In the genomic region with DNA sequence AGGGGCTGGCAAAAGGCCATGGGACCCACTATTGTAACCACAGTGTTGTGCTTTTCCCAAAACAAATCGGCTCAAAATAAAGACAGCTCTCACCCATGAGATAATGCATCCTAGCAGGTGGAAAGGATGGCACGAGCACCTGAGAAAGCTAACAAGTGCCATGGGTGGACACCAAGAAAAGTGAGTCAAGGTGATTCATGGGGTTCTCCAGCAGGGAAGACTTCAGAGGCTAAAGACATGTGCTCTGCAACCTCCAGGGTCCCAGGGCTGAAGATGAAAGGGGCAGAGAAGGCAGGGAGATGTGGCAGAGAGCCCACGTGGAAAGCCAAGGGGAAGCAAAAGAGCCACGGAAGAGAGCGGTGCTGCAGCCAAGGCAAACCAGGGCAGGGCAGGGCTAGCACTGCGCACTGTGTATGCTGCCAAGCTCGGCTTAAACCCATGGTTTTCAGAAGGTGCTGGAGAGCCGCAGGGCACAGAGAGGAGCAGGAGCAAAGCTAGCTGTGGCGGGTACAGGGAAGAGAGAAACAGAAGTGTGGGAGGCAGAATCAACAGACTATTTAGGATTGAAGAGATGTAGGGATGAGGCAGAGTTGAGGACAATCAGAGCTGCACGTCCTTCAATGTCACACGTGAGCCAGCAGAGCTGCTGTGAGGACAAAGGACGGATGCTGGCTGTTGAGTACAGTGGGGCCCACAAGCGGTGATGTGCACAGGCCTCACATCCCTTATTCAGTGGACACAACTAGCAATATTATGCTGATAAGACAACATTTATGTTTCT, we compare ENCODE assay signal across 15 cellular contexts. TPM values are rescaled to one million over a fixed set of nuclear protein-coding genes. Genes with fewer than 3 reads are reported as not detected.
DNase-seq lines count a peak whose midpoint lies in the region; ATAC-seq and TF ChIP-seq lines count a peak whose summit lies in the region.
"Had no signal": no experiment of that assay in that cellular context is flagged by ENCODE, and none has a peak within 500 bp of the region (broad histone marks: within the 10 kb centered on the region; RNA-seq: fewer than 3 reads in every experiment).

No MANE protein-coding gene starts in this region.

- H3K27me3 ChIP-seq in lung (ENCODE audit: control insufficient read depth, insufficient read depth) = no peaks in the 10 kb centered on the region
- no peaks in the 10 kb centered on the region for H3K27me3 ChIP-seq in naive thymus-derived CD4-positive, alpha-beta T cell (ENCODE audit: control insufficient read depth in 2 of 2, insufficient read depth in 2 of 2, low read length in 2 of 2)
- H3K27me3 ChIP-seq: BLaER1 had no signal

- no peaks in the 10 kb centered on the region for H3K27me3 Mint-ChIP-seq in stimulated activated memory B cell treated with anti-CD40 and anti-IgM and Interleukin-4, amounts not matched to agents 10 μg/mL and 1 μg/mL and 100 μg/mL, for 72 hours
- no peaks in the 10 kb centered on the region for H3K27me3 Mint-ChIP-seq in naive thymus-derived CD8-positive, alpha-beta T cell
- no peaks in the 10 kb centered on the region for H3K27me3 Mint-ChIP-seq in naive thymus-derived CD4-positive, alpha-beta T cell

- 84 to 86% methylated on average over 13 of the region's 13 CpGs for WGBS in lung, 2 donors

- CTCF ChIA-PET in naive thymus-derived CD4-positive, alpha-beta T cell (lab: Charles Lee) = interaction anchor here (0.6 to 1.1 kb wide), 3 partner anchors 9 to 170 kb away, joined by 3 to 4 read pairs (median 3); no protein-coding TSS in a partner anchor

- H3K27ac ChIP-seq in coronary artery (peak overlapping the region; percentile 62 to 69), lung (ENCODE audit: low read depth in 1 of 2, low read length in 1 of 2) (peak overlapping the region in 1 of 2 donors; percentile 9)
- no peak overlapping the region for H3K27ac ChIP-seq in naive thymus-derived CD4-positive, alpha-beta T cell (ENCODE audit: low read depth, low read length)
- H3K27ac ChIP-seq: BLaER1 had no signal

- H3K9me3 ChIP-seq in lung (ENCODE audit: control insufficient read depth in 2 of 2, insufficient read depth in 1 of 2, low read length in 1 of 2) = no peaks in the 10 kb centered on the region
- H3K9me3 ChIP-seq in naive thymus-derived CD4-positive, alpha-beta T cell (ENCODE audit: control insufficient read depth in 2 of 3, low read length in 3 of 3) = no peaks in the 10 kb centered on the region
- H3K9me3 ChIP-seq: BLaER1 had no signal

- DNase-seq in NCI-H446 (lab: John Stamatoyannopoulos, UW) (peak; percentile 5 to 56), coronary artery (ENCODE audit: low spot score) (no peak), lung (ENCODE audit: low spot score) (no peak)
- DNase-seq in naive thymus-derived CD8-positive, alpha-beta T cell = no peak
- no peak for DNase-seq in naive thymus-derived CD4-positive, alpha-beta T cell
- DNase-seq: activated CD4-positive, alpha-beta T cell treated with anti-CD3 and anti-CD28 coated beads for 48 hours; NCI-H1417 treated with DMSO at 0.1 percent for 48 hours; NCI-H526 treated with DMSO at 0.1 percent for 48 hours had no signal

- H3K27ac Mint-ChIP-seq in stimulated activated memory B cell treated with anti-CD40 and anti-IgM and Interleukin-4, amounts not matched to agents 10 μg/mL and 1 μg/mL and 100 μg/mL, for 72 hours = peak overlapping the region; percentile 11
- H3K27ac Mint-ChIP-seq in naive thymus-derived CD8-positive, alpha-beta T cell = peak overlapping the region in 2 of 10 donors; percentile 14 to 68
- peak overlapping the region in 3 of 9 donors; percentile 20 to 52 (median 48) for H3K27ac Mint-ChIP-seq in naive thymus-derived CD4-positive, alpha-beta T cell
- H3K27ac Mint-ChIP-seq: activated T-helper 1 cell treated with anti-CD3 and anti-CD28 coated beads, Interleukin-12 subunit alpha, Interleukin-12 subunit beta, Interleukin-2, Interleukin-4 antibody, amounts not matched to agents 30 ng/mL and 10 ng/mL and 1 ng/mL, durations not matched to agents 14 hours and 24 hours and 36 hours; T-helper 2 cell treated with Interferon-gamma antibody and Interleukin-4, amounts not matched to agents 5 μg/mL and 100 μg/mL, for 36 hours had no signal

- H3K4me3 ChIP-seq in coronary artery (no peak overlapping the region), lung (peak overlapping the region; percentile 1)
- H3K4me3 ChIP-seq in naive thymus-derived CD4-positive, alpha-beta T cell (ENCODE audit: low read length) = no peak overlapping the region
- H3K4me3 ChIP-seq: BLaER1, GM12878 had no signal

- peaks cover 78% of the 10 kb centered on the region for H3K36me3 Mint-ChIP-seq in stimulated activated memory B cell treated with anti-CD40 and anti-IgM and Interleukin-4, amounts not matched to agents 10 μg/mL and 1 μg/mL and 100 μg/mL, for 72 hours
- H3K36me3 Mint-ChIP-seq in naive thymus-derived CD8-positive, alpha-beta T cell = peaks cover 16 to 87% (median 29%) of the 10 kb centered on the region in 3 donors
- peaks cover 22 to 66% (median 44%) of the 10 kb centered on the region in 5 donors for H3K36me3 Mint-ChIP-seq in naive thymus-derived CD4-positive, alpha-beta T cell

- H3K9me3 Mint-ChIP-seq in stimulated activated memory B cell treated with anti-CD40 and anti-IgM and Interleukin-4, amounts not matched to agents 10 μg/mL and 1 μg/mL and 100 μg/mL, for 72 hours = no peaks in the 10 kb centered on the region
- H3K9me3 Mint-ChIP-seq in naive thymus-derived CD8-positive, alpha-beta T cell = no peaks in the 10 kb centered on the region
- no peaks in the 10 kb centered on the region for H3K9me3 Mint-ChIP-seq in naive thymus-derived CD4-positive, alpha-beta T cell
- H3K9me3 Mint-ChIP-seq: activated T-helper 1 cell treated with anti-CD3 and anti-CD28 coated beads, Interleukin-12 subunit alpha, Interleukin-12 subunit beta, Interleukin-2, Interleukin-4 antibody, amounts not matched to agents 30 ng/mL and 10 ng/mL and 1 ng/mL, durations not matched to agents 14 hours and 24 hours and 36 hours; T-helper 2 cell treated with Interferon-gamma antibody and Interleukin-4, amounts not matched to agents 5 μg/mL and 100 μg/mL, for 36 hours had no signal

- TF ChIP-seq CTCF in coronary artery (IDR thresholded peaks at IDR 0.05) = no peak
- no peak for TF ChIP-seq CTCF in lung (IDR thresholded peaks at IDR 0.05; ENCODE audit: control extremely low read depth, extremely low read depth)

- no peak overlapping the region for H3K4me3 Mint-ChIP-seq in stimulated activated memory B cell treated with anti-CD40 and anti-IgM and Interleukin-4, amounts not matched to agents 10 μg/mL and 1 μg/mL and 100 μg/mL, for 72 hours
- no peak overlapping the region for H3K4me3 Mint-ChIP-seq in naive thymus-derived CD8-positive, alpha-beta T cell
- no peak overlapping the region for H3K4me3 Mint-ChIP-seq in naive thymus-derived CD4-positive, alpha-beta T cell
- H3K4me3 Mint-ChIP-seq: activated T-helper 1 cell treated with anti-CD3 and anti-CD28 coated beads, Interleukin-12 subunit alpha, Interleukin-12 subunit beta, Interleukin-2, Interleukin-4 antibody, amounts not matched to agents 30 ng/mL and 10 ng/mL and 1 ng/mL, durations not matched to agents 14 hours and 24 hours and 36 hours; T-helper 2 cell treated with Interferon-gamma antibody and Interleukin-4, amounts not matched to agents 5 μg/mL and 100 μg/mL, for 36 hours had no signal

- POLR2A ChIA-PET in naive thymus-derived CD8-positive, alpha-beta T cell (lab: Charles Lee) = no interaction called here
- POLR2A ChIA-PET in naive thymus-derived CD4-positive, alpha-beta T cell (lab: Charles Lee) = no interaction called here

- intact Hi-C loops in naive thymus-derived CD4-positive, alpha-beta T cell (cut with micrococcal nuclease) = loop anchor here in 1 of 2 donors (10.0 kb wide), 2 partner anchors 265 to 695 kb away; partner anchors contain the start of gene COG2

- ATAC-seq in lung (ENCODE audit: insufficient read depth, low FRiP score) = no peak
- ATAC-seq in stimulated activated memory B cell treated with anti-CD40 and anti-IgM and Interleukin-4, amounts not matched to agents 10 μg/mL and 1 μg/mL and 100 μg/mL, for 72 hours = no peak
- ATAC-seq in GM19395 (IDR thresholded peaks at IDR 0.05; ENCODE audit: unreplicated experiment) = no peak
- no peak for ATAC-seq in naive thymus-derived CD8-positive, alpha-beta T cell
- no peak for ATAC-seq in HG03442 (IDR thresholded peaks at IDR 0.05; ENCODE audit: unreplicated experiment)
- no peak for ATAC-seq in naive thymus-derived CD4-positive, alpha-beta T cell
- ATAC-seq: GM12878 had no signal

- H3K4me1 Mint-ChIP-seq in stimulated activated memory B cell treated with anti-CD40 and anti-IgM and Interleukin-4, amounts not matched to agents 10 μg/mL and 1 μg/mL and 100 μg/mL, for 72 hours = no peaks in the 10 kb centered on the region
- H3K4me1 Mint-ChIP-seq in naive thymus-derived CD8-positive, alpha-beta T cell = peaks cover 0 to 4% (median 0%) of the 10 kb centered on the region in 4 donors
- peaks cover 0 to 8% (median 0%) of the 10 kb centered on the region in 7 donors for H3K4me1 Mint-ChIP-seq in naive thymus-derived CD4-positive, alpha-beta T cell

- H3K36me3 ChIP-seq in lung (ENCODE audit: control insufficient read depth in 2 of 2, insufficient read depth in 2 of 2, low read length in 2 of 2) = peaks cover 6 to 14% of the 10 kb centered on the region in 2 donors
- H3K36me3 ChIP-seq in naive thymus-derived CD4-positive, alpha-beta T cell (ENCODE audit: control insufficient read depth in 2 of 3, insufficient read depth in 3 of 3, low read length in 3 of 3) = peaks cover 4 to 89% (median 40%) of the 10 kb centered on the region in 3 experiments

- no peaks in the 10 kb centered on the region for H3K4me1 ChIP-seq in lung (ENCODE audit: control insufficient read depth in 2 of 2, insufficient read depth in 2 of 2, low read length in 2 of 2)
- H3K4me1 ChIP-seq in naive thymus-derived CD4-positive, alpha-beta T cell (ENCODE audit: control insufficient read depth in 2 of 2, insufficient read depth in 2 of 2, low read length in 2 of 2) = no peaks in the 10 kb centered on the region
- H3K4me1 ChIP-seq: BLaER1 had no signal

RNA-seq across cellular contexts. Expression of gene C1orf198, which starts 41.8 kb away (rescaled TPM):
- 100 to 1,000 TPM in 1 of 2 donors, 10 to 100 TPM in 1; 51.9 to 109 TPM for total RNA-seq in lung
- polyA plus RNA-seq in lung = 10 to 100 TPM; 25.8 to 47.5 TPM
- 1 to 10 TPM; 8.1 to 8.9 TPM for total RNA-seq in naive thymus-derived CD8-positive, alpha-beta T cell
- 1 to 10 TPM; 5.5 to 7.0 (median 5.9) TPM for polyA plus RNA-seq in naive thymus-derived CD8-positive, alpha-beta T cell
- total RNA-seq in naive thymus-derived CD4-positive, alpha-beta T cell = 1 to 10 TPM; 2.9 to 6.0 (median 3.7) TPM
- polyA plus RNA-seq in naive thymus-derived CD4-positive, alpha-beta T cell = 1 to 10 TPM; 6.3 to 8.1 TPM

Comparison
In these comparisons a context has a peak if more than half of its experiments do, and no peak if none do; other contexts are left out.
1. DNase-seq: peak in NCI-H446 (2 of 2); none in coronary artery (single experiment), lung (single experiment), naive thymus-derived CD8-positive, alpha-beta T cell (0 of 10) and naive thymus-derived CD4-positive, alpha-beta T cell (0 of 9).
2. RNA of gene C1orf198, which starts 41.8 kb away (total RNA-seq): 51.9 to 109 TPM in lung; 8.1 to 8.9 TPM in naive thymus-derived CD8-positive, alpha-beta T cell and 2.9 to 6.0 TPM in naive thymus-derived CD4-positive, alpha-beta T cell; every median in the first group is over 4 times any median in the second.